Comparison of ENCODE assay signal across 1 cellular context in the genomic region with DNA sequence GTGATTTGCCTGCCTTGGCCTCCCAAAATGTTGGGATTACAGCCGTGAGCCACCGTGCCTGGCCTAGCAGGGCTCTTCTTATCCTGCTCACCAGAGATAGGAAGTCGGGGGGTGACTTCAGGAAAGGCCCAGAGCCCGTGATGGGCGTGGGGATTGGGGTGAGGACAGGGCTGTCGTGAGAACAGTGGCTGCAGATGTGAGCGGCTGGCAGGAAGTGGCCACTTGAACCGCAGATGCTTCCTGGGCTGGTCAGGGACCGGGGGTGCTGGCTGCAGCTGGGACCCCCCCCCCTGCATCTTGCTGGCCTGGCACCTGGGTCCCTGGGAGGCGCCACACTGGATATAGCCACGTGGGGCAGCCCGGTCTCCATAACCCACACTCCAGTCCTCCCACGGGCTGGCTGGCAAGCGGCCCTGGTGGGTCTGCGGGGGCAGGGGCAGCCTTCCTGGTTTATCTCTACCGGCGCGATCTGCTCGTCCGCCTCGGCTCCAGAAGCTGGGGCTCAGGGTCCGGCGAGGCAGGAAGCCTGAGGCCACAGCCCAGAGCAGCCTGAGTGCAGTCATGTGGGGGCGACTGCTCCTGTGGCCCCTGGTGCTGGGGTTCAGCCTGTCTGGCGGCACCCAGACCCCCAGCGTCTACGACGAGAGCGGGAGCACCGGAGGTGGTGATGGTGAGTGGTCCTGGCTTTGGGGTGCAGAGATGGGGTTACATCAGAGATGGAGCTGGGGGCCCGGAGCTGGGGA.
TF ChIP-seq lines count a peak whose summit lies in the region.

F2RL3 (plus strand) TSS at position 371 of the 743 bp plus-strand sequence; CDS start at position 562, 191 bp downstream.

TF ChIP-seq in K562, 482 proteins besides CTCF, POLR2A, EP300 and RAD21 (continued from another document and continues in another):
- TF ChIP-seq MLX (CRISPR knock-in tag; conservative IDR thresholded peaks at IDR 0.05): no peak
- no peak for TF ChIP-seq POU5F1 (IDR thresholded peaks at IDR 0.05; ENCODE audit: borderline replicate concordance, low read depth, low read length, partially characterized antibody)
- TF ChIP-seq, protein P1, sequence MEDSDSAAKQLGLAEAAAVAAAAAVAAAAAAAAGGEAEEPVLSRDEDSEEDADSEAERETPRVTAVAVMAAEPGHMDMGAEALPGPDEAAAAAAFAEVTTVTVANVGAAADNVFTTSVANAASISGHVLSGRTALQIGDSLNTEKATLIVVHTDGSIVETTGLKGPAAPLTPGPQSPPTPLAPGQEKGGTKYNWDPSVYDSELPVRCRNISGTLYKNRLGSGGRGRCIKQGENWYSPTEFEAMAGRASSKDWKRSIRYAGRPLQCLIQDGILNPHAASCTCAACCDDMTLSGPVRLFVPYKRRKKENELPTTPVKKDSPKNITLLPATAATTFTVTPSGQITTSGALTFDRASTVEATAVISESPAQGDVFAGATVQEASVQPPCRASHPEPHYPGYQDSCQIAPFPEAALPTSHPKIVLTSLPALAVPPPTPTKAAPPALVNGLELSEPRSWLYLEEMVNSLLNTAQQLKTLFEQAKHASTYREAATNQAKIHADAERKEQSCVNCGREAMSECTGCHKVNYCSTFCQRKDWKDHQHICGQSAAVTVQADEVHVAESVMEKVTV (CRISPR knock-in tag; IDR thresholded peaks at IDR 0.05): no peak
- TF ChIP-seq, protein P2, sequence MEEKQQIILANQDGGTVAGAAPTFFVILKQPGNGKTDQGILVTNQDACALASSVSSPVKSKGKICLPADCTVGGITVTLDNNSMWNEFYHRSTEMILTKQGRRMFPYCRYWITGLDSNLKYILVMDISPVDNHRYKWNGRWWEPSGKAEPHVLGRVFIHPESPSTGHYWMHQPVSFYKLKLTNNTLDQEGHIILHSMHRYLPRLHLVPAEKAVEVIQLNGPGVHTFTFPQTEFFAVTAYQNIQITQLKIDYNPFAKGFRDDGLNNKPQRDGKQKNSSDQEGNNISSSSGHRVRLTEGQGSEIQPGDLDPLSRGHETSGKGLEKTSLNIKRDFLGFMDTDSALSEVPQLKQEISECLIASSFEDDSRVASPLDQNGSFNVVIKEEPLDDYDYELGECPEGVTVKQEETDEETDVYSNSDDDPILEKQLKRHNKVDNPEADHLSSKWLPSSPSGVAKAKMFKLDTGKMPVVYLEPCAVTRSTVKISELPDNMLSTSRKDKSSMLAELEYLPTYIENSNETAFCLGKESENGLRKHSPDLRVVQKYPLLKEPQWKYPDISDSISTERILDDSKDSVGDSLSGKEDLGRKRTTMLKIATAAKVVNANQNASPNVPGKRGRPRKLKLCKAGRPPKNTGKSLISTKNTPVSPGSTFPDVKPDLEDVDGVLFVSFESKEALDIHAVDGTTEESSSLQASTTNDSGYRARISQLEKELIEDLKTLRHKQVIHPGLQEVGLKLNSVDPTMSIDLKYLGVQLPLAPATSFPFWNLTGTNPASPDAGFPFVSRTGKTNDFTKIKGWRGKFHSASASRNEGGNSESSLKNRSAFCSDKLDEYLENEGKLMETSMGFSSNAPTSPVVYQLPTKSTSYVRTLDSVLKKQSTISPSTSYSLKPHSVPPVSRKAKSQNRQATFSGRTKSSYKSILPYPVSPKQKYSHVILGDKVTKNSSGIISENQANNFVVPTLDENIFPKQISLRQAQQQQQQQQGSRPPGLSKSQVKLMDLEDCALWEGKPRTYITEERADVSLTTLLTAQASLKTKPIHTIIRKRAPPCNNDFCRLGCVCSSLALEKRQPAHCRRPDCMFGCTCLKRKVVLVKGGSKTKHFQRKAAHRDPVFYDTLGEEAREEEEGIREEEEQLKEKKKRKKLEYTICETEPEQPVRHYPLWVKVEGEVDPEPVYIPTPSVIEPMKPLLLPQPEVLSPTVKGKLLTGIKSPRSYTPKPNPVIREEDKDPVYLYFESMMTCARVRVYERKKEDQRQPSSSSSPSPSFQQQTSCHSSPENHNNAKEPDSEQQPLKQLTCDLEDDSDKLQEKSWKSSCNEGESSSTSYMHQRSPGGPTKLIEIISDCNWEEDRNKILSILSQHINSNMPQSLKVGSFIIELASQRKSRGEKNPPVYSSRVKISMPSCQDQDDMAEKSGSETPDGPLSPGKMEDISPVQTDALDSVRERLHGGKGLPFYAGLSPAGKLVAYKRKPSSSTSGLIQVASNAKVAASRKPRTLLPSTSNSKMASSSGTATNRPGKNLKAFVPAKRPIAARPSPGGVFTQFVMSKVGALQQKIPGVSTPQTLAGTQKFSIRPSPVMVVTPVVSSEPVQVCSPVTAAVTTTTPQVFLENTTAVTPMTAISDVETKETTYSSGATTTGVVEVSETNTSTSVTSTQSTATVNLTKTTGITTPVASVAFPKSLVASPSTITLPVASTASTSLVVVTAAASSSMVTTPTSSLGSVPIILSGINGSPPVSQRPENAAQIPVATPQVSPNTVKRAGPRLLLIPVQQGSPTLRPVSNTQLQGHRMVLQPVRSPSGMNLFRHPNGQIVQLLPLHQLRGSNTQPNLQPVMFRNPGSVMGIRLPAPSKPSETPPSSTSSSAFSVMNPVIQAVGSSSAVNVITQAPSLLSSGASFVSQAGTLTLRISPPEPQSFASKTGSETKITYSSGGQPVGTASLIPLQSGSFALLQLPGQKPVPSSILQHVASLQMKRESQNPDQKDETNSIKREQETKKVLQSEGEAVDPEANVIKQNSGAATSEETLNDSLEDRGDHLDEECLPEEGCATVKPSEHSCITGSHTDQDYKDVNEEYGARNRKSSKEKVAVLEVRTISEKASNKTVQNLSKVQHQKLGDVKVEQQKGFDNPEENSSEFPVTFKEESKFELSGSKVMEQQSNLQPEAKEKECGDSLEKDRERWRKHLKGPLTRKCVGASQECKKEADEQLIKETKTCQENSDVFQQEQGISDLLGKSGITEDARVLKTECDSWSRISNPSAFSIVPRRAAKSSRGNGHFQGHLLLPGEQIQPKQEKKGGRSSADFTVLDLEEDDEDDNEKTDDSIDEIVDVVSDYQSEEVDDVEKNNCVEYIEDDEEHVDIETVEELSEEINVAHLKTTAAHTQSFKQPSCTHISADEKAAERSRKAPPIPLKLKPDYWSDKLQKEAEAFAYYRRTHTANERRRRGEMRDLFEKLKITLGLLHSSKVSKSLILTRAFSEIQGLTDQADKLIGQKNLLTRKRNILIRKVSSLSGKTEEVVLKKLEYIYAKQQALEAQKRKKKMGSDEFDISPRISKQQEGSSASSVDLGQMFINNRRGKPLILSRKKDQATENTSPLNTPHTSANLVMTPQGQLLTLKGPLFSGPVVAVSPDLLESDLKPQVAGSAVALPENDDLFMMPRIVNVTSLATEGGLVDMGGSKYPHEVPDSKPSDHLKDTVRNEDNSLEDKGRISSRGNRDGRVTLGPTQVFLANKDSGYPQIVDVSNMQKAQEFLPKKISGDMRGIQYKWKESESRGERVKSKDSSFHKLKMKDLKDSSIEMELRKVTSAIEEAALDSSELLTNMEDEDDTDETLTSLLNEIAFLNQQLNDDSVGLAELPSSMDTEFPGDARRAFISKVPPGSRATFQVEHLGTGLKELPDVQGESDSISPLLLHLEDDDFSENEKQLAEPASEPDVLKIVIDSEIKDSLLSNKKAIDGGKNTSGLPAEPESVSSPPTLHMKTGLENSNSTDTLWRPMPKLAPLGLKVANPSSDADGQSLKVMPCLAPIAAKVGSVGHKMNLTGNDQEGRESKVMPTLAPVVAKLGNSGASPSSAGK (IDR thresholded peaks at IDR 0.05): peak; percentile 76
- TF ChIP-seq RFX7 (CRISPR knock-in tag; IDR thresholded peaks at IDR 0.05): no peak
- no peak for TF ChIP-seq NCOA4 (IDR thresholded peaks at IDR 0.05; ENCODE audit: partially characterized antibody)
- TF ChIP-seq PPARD (CRISPR knock-in tag; IDR thresholded peaks at IDR 0.05): no peak
- TF ChIP-seq SIRT6 (IDR thresholded peaks at IDR 0.05; ENCODE audit: low read depth, low read length): no peak
- TF ChIP-seq ZBTB49 (CRISPR knock-in tag; IDR thresholded peaks at IDR 0.05; ENCODE audit: borderline replicate concordance): no peak
- no peak for TF ChIP-seq MAFG (tag; conservative IDR thresholded peaks at IDR 0.05)
- TF ChIP-seq KAT7 (CRISPR knock-in tag; IDR thresholded peaks at IDR 0.05; ENCODE audit: borderline replicate concordance): no peak
- no peak for TF ChIP-seq ZNF12 (CRISPR knock-in tag; IDR thresholded peaks at IDR 0.05)
- TF ChIP-seq HDGF (IDR thresholded peaks at IDR 0.05): no peak
- peak; percentile 28; the same call in 1 of the 2 replicates for TF ChIP-seq POLR2AphosphoS5 (IDR thresholded peaks at IDR 0.05; ENCODE audit: control insufficient read depth, insufficient read depth, low read depth, low read length)
- TF ChIP-seq ZNF134 (CRISPR knock-in tag; conservative IDR thresholded peaks at IDR 0.05): no peak
- TF ChIP-seq EWSR1 (IDR thresholded peaks at IDR 0.05; ENCODE audit: borderline replicate concordance, low read depth, partially characterized antibody): no peak
- peak; percentile 84 for TF ChIP-seq POLR2G (IDR thresholded peaks at IDR 0.05; ENCODE audit: low read depth, low read length)
- TF ChIP-seq FUS (optimal IDR thresholded peaks at IDR 0.05; ENCODE audit: low read depth, low read length): no peak
- TF ChIP-seq HDAC3 (IDR thresholded peaks at IDR 0.05; ENCODE audit: borderline replicate concordance, partially characterized antibody): no peak
- TF ChIP-seq, protein P3, sequence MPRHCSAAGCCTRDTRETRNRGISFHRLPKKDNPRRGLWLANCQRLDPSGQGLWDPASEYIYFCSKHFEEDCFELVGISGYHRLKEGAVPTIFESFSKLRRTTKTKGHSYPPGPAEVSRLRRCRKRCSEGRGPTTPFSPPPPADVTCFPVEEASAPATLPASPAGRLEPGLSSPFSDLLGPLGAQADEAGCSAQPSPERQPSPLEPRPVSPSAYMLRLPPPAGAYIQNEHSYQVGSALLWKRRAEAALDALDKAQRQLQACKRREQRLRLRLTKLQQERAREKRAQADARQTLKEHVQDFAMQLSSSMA (CRISPR knock-in tag; IDR thresholded peaks at IDR 0.05): no peak
- no peak for TF ChIP-seq NFYB (IDR thresholded peaks at IDR 0.05; ENCODE audit: extremely low read depth, insufficient read length)
- TF ChIP-seq ID3 (CRISPR knock-in tag; IDR thresholded peaks at IDR 0.05): no peak
- peak; percentile 75; the same call in 1 of the 2 replicates for TF ChIP-seq ID3 (tag; IDR thresholded peaks at IDR 0.05)
- TF ChIP-seq SETDB1 (IDR thresholded peaks at IDR 0.05; ENCODE audit: low read length): no peak
- TF ChIP-seq GTF3C2 (IDR thresholded peaks at IDR 0.05; ENCODE audit: borderline replicate concordance, extremely low read depth, insufficient read length): no peak
- TF ChIP-seq ZFP30 (CRISPR knock-in tag; IDR thresholded peaks at IDR 0.05; ENCODE audit: borderline replicate concordance): no peak
- TF ChIP-seq KLF1 (tag; IDR thresholded peaks at IDR 0.05): 0 out of 2 replicates have a peak, but pooled peaks have one; percentile 22
- peak; percentile 81 for TF ChIP-seq ZBTB17 (CRISPR knock-in tag; IDR thresholded peaks at IDR 0.05)
- no peak; the same call in 1 of the 2 replicates for TF ChIP-seq ZNF395 (CRISPR knock-in tag; IDR thresholded peaks at IDR 0.05)
- TF ChIP-seq ZNF239 (CRISPR knock-in tag; IDR thresholded peaks at IDR 0.05): 0 out of 2 replicates have a peak, but pooled peaks have one; percentile 11
- no peak for TF ChIP-seq CHD4 (IDR thresholded peaks at IDR 0.05; ENCODE audit: insufficient read depth, insufficient replicate concordance, low read depth, low read length, poor library complexity, severe bottlenecking)
